In the genomic region with DNA sequence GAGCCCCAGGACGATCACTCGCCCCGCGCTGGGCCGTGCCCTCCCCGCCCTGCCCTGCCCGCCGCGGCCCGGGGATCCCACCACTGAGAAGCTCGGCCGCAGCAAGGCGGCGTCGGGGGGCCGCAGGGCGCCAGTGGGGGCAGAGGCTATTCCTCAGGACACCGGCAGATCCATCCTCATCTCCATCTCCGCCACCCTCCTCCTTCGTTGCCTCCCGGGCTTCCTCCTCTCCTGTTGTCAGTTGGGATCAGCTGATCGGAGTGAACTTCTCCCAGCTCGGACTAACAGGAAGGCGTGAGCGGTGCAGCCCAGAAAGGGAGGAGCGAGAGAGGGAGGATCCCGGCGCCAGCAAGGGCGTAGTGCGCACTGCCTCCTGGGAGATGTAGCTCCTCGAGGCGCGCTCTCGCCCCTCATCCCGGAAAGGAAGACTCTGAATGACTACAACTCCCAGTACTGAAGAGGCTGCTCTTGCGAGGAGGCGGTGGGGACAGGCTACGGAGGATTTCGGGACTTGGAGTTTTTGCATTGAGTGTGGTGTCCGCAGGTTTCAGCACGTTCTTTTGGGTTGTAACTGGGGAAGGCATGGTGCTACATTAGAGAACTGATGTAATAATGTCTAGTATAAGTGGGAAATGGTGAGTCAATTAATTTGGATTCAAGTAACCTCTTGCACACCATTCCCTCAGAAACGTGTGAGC, we compare ENCODE assay signal across 1 cellular context.
TF ChIP-seq lines count a peak whose summit lies in the region.

A gene with protein sequence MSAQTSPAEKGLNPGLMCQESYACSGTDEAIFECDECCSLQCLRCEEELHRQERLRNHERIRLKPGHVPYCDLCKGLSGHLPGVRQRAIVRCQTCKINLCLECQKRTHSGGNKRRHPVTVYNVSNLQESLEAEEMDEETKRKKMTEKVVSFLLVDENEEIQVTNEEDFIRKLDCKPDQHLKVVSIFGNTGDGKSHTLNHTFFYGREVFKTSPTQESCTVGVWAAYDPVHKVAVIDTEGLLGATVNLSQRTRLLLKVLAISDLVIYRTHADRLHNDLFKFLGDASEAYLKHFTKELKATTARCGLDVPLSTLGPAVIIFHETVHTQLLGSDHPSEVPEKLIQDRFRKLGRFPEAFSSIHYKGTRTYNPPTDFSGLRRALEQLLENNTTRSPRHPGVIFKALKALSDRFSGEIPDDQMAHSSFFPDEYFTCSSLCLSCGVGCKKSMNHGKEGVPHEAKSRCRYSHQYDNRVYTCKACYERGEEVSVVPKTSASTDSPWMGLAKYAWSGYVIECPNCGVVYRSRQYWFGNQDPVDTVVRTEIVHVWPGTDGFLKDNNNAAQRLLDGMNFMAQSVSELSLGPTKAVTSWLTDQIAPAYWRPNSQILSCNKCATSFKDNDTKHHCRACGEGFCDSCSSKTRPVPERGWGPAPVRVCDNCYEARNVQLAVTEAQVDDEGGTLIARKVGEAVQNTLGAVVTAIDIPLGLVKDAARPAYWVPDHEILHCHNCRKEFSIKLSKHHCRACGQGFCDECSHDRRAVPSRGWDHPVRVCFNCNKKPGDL (minus strand): TSS at position 262 of the 698 bp plus-strand sequence. CDS start 2,598 bp downstream, outside the sequence.

TF ChIP-seq in HepG2, 621 proteins besides CTCF, POLR2A, EP300 and RAD21 (continued from another document and continues in another):
- TF ChIP-seq ZNF790 (CRISPR knock-in tag; IDR thresholded peaks at IDR 0.05; ENCODE audit: borderline replicate concordance) (no peak), AGO1 (IDR thresholded peaks at IDR 0.05; ENCODE audit: low read depth, low read length, poor library complexity, severe bottlenecking) (no peak), HNRNPH1 (optimal IDR thresholded peaks at IDR 0.05; ENCODE audit: low read depth, low read length) (no peak), MAFF (IDR thresholded peaks at IDR 0.05; ENCODE audit: low read depth, low read length) (no peak), NFKB2 (CRISPR knock-in tag; IDR thresholded peaks at IDR 0.05; ENCODE audit: borderline replicate concordance) (no peak), TARDBP (CRISPR knock-in tag; IDR thresholded peaks at IDR 0.05) (peak; percentile 86; the same call in 1 of the 2 replicates), NFATC3 (CRISPR knock-in tag; IDR thresholded peaks at IDR 0.05) (no peak), RNF2 (conservative IDR thresholded peaks at IDR 0.05; ENCODE audit: low read depth) (no peak), ZMYM3 (CRISPR knock-in tag; IDR thresholded peaks at IDR 0.05) (no peak), ZFP90 (CRISPR knock-in tag; IDR thresholded peaks at IDR 0.05; ENCODE audit: borderline replicate concordance) (no peak), TBX2 (CRISPR knock-in tag; IDR thresholded peaks at IDR 0.05; ENCODE audit: borderline replicate concordance) (peak; percentile 57; the same call in 1 of the 2 replicates), ADNP (CRISPR knock-in tag; IDR thresholded peaks at IDR 0.05) (no peak), RBAK (CRISPR knock-in tag; IDR thresholded peaks at IDR 0.05) (no peak), ZNF577 (CRISPR knock-in tag; IDR thresholded peaks at IDR 0.05; ENCODE audit: borderline replicate concordance, low read depth) (no peak), JUN (CRISPR knock-in tag; IDR thresholded peaks at IDR 0.05) (no peak), RELA (CRISPR knock-in tag; IDR thresholded peaks at IDR 0.05) (0 out of 2 replicates have a peak, but pooled peaks have one; percentile 44), CENPT (CRISPR knock-in tag; IDR thresholded peaks at IDR 0.05; ENCODE audit: low read depth) (no peak), ZIK1 (CRISPR knock-in tag; IDR thresholded peaks at IDR 0.05; ENCODE audit: borderline replicate concordance, low read depth) (peak; percentile 60; the same call in 1 of the 2 replicates), HIVEP1 (CRISPR knock-in tag; IDR thresholded peaks at IDR 0.05) (peak; percentile 63; the same call in 1 of the 2 replicates), HOXA3 (CRISPR knock-in tag; IDR thresholded peaks at IDR 0.05) (peak; percentile 66; the same call in 1 of the 2 replicates), NBN (conservative IDR thresholded peaks at IDR 0.05) (no peak), ZNF296 (CRISPR knock-in tag; conservative IDR thresholded peaks at IDR 0.05) (no peak), FOXP1 (IDR thresholded peaks at IDR 0.05) (no peak), FOXP1 (CRISPR knock-in tag; IDR thresholded peaks at IDR 0.05) (peak; percentile 39; the same call in 1 of the 2 replicates), SRY (CRISPR knock-in tag; IDR thresholded peaks at IDR 0.05) (0 out of 2 replicates have a peak, but pooled peaks have one; percentile 54), KDM6A (CRISPR knock-in tag; IDR thresholded peaks at IDR 0.05; ENCODE audit: low read depth) (no peak), SOX5 (CRISPR knock-in tag; IDR thresholded peaks at IDR 0.05; ENCODE audit: borderline replicate concordance) (no peak; the same call in 1 of the 2 replicates), ZNF713 (CRISPR knock-in tag; IDR thresholded peaks at IDR 0.05) (no peak)
- TF ChIP-seq, protein P1, sequence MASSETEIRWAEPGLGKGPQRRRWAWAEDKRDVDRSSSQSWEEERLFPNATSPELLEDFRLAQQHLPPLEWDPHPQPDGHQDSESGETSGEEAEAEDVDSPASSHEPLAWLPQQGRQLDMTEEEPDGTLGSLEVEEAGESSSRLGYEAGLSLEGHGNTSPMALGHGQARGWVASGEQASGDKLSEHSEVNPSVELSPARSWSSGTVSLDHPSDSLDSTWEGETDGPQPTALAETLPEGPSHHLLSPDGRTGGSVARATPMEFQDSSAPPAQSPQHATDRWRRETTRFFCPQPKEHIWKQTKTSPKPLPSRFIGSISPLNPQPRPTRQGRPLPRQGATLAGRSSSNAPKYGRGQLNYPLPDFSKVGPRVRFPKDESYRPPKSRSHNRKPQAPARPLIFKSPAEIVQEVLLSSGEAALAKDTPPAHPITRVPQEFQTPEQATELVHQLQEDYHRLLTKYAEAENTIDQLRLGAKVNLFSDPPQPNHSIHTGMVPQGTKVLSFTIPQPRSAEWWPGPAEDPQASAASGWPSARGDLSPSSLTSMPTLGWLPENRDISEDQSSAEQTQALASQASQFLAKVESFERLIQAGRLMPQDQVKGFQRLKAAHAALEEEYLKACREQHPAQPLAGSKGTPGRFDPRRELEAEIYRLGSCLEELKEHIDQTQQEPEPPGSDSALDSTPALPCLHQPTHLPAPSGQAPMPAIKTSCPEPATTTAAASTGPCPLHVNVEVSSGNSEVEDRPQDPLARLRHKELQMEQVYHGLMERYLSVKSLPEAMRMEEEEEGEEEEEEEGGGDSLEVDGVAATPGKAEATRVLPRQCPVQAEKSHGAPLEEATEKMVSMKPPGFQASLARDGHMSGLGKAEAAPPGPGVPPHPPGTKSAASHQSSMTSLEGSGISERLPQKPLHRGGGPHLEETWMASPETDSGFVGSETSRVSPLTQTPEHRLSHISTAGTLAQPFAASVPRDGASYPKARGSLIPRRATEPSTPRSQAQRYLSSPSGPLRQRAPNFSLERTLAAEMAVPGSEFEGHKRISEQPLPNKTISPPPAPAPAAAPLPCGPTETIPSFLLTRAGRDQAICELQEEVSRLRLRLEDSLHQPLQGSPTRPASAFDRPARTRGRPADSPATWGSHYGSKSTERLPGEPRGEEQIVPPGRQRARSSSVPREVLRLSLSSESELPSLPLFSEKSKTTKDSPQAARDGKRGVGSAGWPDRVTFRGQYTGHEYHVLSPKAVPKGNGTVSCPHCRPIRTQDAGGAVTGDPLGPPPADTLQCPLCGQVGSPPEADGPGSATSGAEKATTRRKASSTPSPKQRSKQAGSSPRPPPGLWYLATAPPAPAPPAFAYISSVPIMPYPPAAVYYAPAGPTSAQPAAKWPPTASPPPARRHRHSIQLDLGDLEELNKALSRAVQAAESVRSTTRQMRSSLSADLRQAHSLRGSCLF (CRISPR knock-in tag; IDR thresholded peaks at IDR 0.05; ENCODE audit: borderline replicate concordance) = no peak
- TF ChIP-seq, protein P2, sequence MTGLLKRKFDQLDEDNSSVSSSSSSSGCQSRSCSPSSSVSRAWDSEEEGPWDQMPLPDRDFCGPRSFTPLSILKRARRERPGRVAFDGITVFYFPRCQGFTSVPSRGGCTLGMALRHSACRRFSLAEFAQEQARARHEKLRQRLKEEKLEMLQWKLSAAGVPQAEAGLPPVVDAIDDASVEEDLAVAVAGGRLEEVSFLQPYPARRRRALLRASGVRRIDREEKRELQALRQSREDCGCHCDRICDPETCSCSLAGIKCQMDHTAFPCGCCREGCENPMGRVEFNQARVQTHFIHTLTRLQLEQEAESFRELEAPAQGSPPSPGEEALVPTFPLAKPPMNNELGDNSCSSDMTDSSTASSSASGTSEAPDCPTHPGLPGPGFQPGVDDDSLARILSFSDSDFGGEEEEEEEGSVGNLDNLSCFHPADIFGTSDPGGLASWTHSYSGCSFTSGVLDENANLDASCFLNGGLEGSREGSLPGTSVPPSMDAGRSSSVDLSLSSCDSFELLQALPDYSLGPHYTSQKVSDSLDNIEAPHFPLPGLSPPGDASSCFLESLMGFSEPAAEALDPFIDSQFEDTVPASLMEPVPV (CRISPR knock-in tag; IDR thresholded peaks at IDR 0.05) = peak; percentile 62; the same call in 1 of the 2 replicates
- TF ChIP-seq, protein P3, sequence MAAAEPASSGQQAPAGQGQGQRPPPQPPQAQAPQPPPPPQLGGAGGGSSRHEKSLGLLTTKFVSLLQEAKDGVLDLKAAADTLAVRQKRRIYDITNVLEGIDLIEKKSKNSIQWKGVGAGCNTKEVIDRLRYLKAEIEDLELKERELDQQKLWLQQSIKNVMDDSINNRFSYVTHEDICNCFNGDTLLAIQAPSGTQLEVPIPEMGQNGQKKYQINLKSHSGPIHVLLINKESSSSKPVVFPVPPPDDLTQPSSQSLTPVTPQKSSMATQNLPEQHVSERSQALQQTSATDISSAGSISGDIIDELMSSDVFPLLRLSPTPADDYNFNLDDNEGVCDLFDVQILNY (CRISPR knock-in tag; conservative IDR thresholded peaks at IDR 0.05) = no peak
- TF ChIP-seq, protein P4, sequence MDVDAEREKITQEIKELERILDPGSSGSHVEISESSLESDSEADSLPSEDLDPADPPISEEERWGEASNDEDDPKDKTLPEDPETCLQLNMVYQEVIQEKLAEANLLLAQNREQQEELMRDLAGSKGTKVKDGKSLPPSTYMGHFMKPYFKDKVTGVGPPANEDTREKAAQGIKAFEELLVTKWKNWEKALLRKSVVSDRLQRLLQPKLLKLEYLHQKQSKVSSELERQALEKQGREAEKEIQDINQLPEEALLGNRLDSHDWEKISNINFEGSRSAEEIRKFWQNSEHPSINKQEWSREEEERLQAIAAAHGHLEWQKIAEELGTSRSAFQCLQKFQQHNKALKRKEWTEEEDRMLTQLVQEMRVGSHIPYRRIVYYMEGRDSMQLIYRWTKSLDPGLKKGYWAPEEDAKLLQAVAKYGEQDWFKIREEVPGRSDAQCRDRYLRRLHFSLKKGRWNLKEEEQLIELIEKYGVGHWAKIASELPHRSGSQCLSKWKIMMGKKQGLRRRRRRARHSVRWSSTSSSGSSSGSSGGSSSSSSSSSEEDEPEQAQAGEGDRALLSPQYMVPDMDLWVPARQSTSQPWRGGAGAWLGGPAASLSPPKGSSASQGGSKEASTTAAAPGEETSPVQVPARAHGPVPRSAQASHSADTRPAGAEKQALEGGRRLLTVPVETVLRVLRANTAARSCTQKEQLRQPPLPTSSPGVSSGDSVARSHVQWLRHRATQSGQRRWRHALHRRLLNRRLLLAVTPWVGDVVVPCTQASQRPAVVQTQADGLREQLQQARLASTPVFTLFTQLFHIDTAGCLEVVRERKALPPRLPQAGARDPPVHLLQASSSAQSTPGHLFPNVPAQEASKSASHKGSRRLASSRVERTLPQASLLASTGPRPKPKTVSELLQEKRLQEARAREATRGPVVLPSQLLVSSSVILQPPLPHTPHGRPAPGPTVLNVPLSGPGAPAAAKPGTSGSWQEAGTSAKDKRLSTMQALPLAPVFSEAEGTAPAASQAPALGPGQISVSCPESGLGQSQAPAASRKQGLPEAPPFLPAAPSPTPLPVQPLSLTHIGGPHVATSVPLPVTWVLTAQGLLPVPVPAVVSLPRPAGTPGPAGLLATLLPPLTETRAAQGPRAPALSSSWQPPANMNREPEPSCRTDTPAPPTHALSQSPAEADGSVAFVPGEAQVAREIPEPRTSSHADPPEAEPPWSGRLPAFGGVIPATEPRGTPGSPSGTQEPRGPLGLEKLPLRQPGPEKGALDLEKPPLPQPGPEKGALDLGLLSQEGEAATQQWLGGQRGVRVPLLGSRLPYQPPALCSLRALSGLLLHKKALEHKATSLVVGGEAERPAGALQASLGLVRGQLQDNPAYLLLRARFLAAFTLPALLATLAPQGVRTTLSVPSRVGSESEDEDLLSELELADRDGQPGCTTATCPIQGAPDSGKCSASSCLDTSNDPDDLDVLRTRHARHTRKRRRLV (CRISPR knock-in tag; IDR thresholded peaks at IDR 0.05) = no peak
- TF ChIP-seq, protein P5, sequence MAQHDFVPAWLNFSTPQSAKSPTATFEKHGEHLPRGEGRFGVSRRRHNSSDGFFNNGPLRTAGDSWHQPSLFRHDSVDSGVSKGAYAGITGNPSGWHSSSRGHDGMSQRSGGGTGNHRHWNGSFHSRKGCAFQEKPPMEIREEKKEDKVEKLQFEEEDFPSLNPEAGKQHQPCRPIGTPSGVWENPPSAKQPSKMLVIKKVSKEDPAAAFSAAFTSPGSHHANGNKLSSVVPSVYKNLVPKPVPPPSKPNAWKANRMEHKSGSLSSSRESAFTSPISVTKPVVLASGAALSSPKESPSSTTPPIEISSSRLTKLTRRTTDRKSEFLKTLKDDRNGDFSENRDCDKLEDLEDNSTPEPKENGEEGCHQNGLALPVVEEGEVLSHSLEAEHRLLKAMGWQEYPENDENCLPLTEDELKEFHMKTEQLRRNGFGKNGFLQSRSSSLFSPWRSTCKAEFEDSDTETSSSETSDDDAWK (CRISPR knock-in tag; IDR thresholded peaks at IDR 0.05) = no peak
- TF ChIP-seq, protein P6, sequence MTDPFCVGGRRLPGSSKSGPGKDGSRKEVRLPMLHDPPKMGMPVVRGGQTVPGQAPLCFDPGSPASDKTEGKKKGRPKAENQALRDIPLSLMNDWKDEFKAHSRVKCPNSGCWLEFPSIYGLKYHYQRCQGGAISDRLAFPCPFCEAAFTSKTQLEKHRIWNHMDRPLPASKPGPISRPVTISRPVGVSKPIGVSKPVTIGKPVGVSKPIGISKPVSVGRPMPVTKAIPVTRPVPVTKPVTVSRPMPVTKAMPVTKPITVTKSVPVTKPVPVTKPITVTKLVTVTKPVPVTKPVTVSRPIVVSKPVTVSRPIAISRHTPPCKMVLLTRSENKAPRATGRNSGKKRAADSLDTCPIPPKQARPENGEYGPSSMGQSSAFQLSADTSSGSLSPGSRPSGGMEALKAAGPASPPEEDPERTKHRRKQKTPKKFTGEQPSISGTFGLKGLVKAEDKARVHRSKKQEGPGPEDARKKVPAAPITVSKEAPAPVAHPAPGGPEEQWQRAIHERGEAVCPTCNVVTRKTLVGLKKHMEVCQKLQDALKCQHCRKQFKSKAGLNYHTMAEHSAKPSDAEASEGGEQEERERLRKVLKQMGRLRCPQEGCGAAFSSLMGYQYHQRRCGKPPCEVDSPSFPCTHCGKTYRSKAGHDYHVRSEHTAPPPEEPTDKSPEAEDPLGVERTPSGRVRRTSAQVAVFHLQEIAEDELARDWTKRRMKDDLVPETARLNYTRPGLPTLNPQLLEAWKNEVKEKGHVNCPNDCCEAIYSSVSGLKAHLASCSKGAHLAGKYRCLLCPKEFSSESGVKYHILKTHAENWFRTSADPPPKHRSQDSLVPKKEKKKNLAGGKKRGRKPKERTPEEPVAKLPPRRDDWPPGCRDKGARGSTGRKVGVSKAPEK (CRISPR knock-in tag; IDR thresholded peaks at IDR 0.05; ENCODE audit: borderline replicate concordance) = no peak
